Comparison of ENCODE assay signal across 8 cellular contexts in the genomic region with DNA sequence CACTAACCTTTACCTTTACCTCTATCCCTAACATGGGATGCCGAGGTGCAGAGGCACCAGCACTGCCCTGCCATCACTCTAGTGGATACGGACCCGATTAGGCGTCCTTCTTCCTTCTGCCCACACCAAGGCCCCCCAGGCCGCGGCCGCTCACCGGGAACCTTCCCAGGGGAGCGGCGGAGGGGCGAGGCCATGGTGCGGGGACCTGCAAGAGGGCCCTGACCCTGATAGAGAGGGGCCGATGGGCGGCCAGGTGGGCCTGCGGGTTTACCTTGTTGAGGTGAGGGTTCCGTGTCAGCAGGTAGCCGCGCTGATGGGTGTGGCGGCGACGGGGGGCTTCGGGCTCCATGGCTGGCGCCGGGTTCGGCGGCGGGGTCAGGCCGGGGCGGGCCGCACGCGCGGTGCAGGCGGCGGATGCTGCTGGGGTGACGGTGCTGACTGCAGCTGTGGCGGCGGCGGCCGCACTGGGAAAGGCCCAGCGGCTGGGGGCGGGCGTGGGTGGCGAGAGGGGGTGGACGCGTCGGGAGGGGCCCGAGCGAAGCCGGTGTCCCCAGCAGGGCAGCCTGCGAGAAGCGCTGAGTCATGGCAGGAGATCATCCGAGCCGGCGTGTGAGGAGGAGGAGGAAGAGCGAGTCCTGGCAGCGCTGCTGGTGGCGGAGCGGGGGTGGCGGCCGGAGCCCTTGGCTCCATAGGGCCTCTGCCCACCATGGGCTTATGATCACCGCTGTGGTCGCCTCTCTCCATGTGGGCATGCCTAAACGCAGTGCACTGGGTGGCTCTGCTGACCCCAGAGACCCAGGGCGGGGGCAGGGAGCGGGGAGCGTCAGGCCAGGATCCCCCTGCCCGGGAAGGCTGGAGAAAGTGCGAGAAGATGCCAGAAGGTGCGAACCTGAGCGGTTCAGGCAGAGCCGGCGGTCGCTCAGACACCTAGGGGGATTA. TPM values are rescaled to one million over a fixed set of nuclear protein-coding genes. Genes with fewer than 3 reads are reported as not detected.
DNase-seq lines count a peak whose midpoint lies in the region; ATAC-seq, FAIRE-seq and TF ChIP-seq lines count a peak whose summit lies in the region.

Gene ME1 (minus strand): TSS at position 446 of the 939 bp plus-strand sequence. CDS start 97 bp downstream, at position 349.

- peak within 1 kb of the TSS; percentile 98 for H2AFZ ChIP-seq in SK-N-SH (ENCODE audit: low read depth)

- peak; percentile 88 for DNase-seq in Caki2 (ENCODE audit: low read depth)
- peak; percentile 90 for DNase-seq in SK-N-SH
- peak; percentile 60 for DNase-seq in bronchial epithelial cell (ENCODE audit: low read depth)
- no peak for DNase-seq in DMS79 (lab: John Stamatoyannopoulos, UW)

- TF ChIP-seq CTCF in SK-N-SH (IDR thresholded peaks at IDR 0.05), result no peak
- TF ChIP-seq CTCF in bronchial epithelial cell (IDR thresholded peaks at IDR 0.05; ENCODE audit: insufficient read depth, low read length, severe bottlenecking), result no peak

- peak; percentile 77 for ATAC-seq in GM19395 (IDR thresholded peaks at IDR 0.05; ENCODE audit: unreplicated experiment)
- peak; percentile 86 for ATAC-seq in HG03432 (IDR thresholded peaks at IDR 0.05; ENCODE audit: unreplicated experiment)

- H4K20me1 ChIP-seq in SK-N-SH (ENCODE audit: insufficient read depth), result no peaks in the 10 kb centered on the region

- peaks cover 0 to 5% of the 10 kb centered on the region in 2 experiments; a peak in 3 of 4 replicates for H3K4me1 ChIP-seq in SK-N-SH (ENCODE audit: control insufficient read depth in 1 of 2, insufficient read depth in 2 of 2, low read depth in 1 of 2, low read length in 1 of 2)
- peaks cover 9% of the 10 kb centered on the region; the same call in 1 of the 2 replicates for H3K4me1 ChIP-seq in iPS-20b (ENCODE audit: insufficient read depth, low read length)
- H3K4me1 ChIP-seq in skeletal muscle satellite cell (ENCODE audit: control insufficient read depth, insufficient read depth, low read length), result peaks cover 12% of the 10 kb centered on the region

- peaks cover 10% of the 10 kb centered on the region for H3K79me2 ChIP-seq in SK-N-SH (ENCODE audit: insufficient read depth)

- H3K9me3 ChIP-seq in SK-N-SH, result no peaks in the 10 kb centered on the region
- H3K9me3 ChIP-seq in iPS-20b (ENCODE audit: insufficient read depth, low read depth, low read length), result no peaks in the 10 kb centered on the region
- no peaks in the 10 kb centered on the region for H3K9me3 ChIP-seq in skeletal muscle satellite cell (replicated peaks; ENCODE audit: low read length)

- WGBS in SK-N-SH (ENCODE audit: low lambda C conversion rate), result 29% methylated on average over 36 of the region's 74 CpGs

- in situ Hi-C loops in Caki2 (cut with HindIII; ENCODE audit: low pct_unique_long_range_greater_than_20kb, low sequenced_read_pairs), result no loop called here

- H3K4me3 ChIP-seq in SK-N-SH (ENCODE audit: low read depth in 2 of 2, low read length in 1 of 2) (peak within 1 kb of the TSS; percentile 86), bronchial epithelial cell (ENCODE audit: low read depth, low read length) (peak within 1 kb of the TSS; percentile 57), iPS-20b (ENCODE audit: low read length) (peak within 1 kb of the TSS; percentile 72), skeletal muscle satellite cell (ENCODE audit: low read length) (peak within 1 kb of the TSS; percentile 80)

- H3K9ac ChIP-seq in SK-N-SH, result peak within 1 kb of the TSS; percentile 86
- H3K9ac ChIP-seq in iPS-20b (ENCODE audit: low read depth, low read length), result peak within 1 kb of the TSS; percentile 69
- peak within 1 kb of the TSS; percentile 84 for H3K9ac ChIP-seq in skeletal muscle satellite cell (ENCODE audit: low read depth, low read length)

- H3K9me2 ChIP-seq in SK-N-SH, result no peaks in the 10 kb centered on the region

- no peak for TF ChIP-seq RAD21 in SK-N-SH (IDR thresholded peaks at IDR 0.05; ENCODE audit: low read length)

- H3K27ac ChIP-seq in SK-N-SH (ENCODE audit: low read depth in 2 of 2, low read length in 1 of 2) (peak within 1 kb of the TSS; percentile 40 to 77; a peak in 3 of 4 replicates), iPS-20b (ENCODE audit: low read length) (no peak within 1 kb of the TSS)

- CTCF ChIA-PET in SK-N-SH (lab: Yijun Ruan, JAX), result interaction anchor here (1.0 to 1.5 kb wide), 2 partner anchors 11 to 80 kb away, joined by 3 read pairs; no protein-coding TSS in a partner anchor

- no peak for FAIRE-seq in bronchial epithelial cell (lab: Jason Lieb, UNC)

- H3F3A ChIP-seq in SK-N-SH (replicated peaks; ENCODE audit: insufficient read depth), result peaks cover 4% of the 10 kb centered on the region

- no peaks in the 10 kb centered on the region for H3K27me3 ChIP-seq in SK-N-SH (ENCODE audit: insufficient read depth)
- H3K27me3 ChIP-seq in bronchial epithelial cell (ENCODE audit: control insufficient read depth, insufficient read depth, low read length), result no peaks in the 10 kb centered on the region
- H3K27me3 ChIP-seq in iPS-20b (ENCODE audit: insufficient read depth, low read length), result peaks cover 22% of the 10 kb centered on the region
- H3K27me3 ChIP-seq in skeletal muscle satellite cell (ENCODE audit: control insufficient read depth, insufficient read depth, low read length), result no peaks in the 10 kb centered on the region

- POLR2A ChIA-PET in SK-N-SH (lab: Yijun Ruan, JAX), result no interaction called here

- TF ChIP-seq EP300 in SK-N-SH (IDR thresholded peaks at IDR 0.05; ENCODE audit: borderline replicate concordance in 1 of 2, low read depth in 1 of 2, low read length in 1 of 2), result peak in 1 of 2 experiments; percentile 30; a peak in 1 of 4 replicates

- peaks cover 0 to 4% of the 10 kb centered on the region in 2 experiments for H3K36me3 ChIP-seq in SK-N-SH (replicated peaks in 1 of 2; ENCODE audit: control insufficient read depth in 1 of 2, insufficient read depth in 2 of 2, low read length in 1 of 2)
- no peaks in the 10 kb centered on the region for H3K36me3 ChIP-seq in bronchial epithelial cell (ENCODE audit: control insufficient read depth, insufficient read depth, low read length)
- H3K36me3 ChIP-seq in iPS-20b (ENCODE audit: insufficient read depth, low read depth, low read length), result no peaks in the 10 kb centered on the region
- peaks cover 2% of the 10 kb centered on the region for H3K36me3 ChIP-seq in skeletal muscle satellite cell (ENCODE audit: insufficient read depth, low read length)

- H3K4me2 ChIP-seq in SK-N-SH (peak within 1 kb of the TSS; percentile 99), skeletal muscle satellite cell (ENCODE audit: low read length) (peak within 1 kb of the TSS; percentile 83)

TF ChIP-seq in SK-N-SH, 30 proteins besides CTCF, POLR2A, EP300 and RAD21:
- TF ChIP-seq FOSL2 (IDR thresholded peaks at IDR 0.05; ENCODE audit: borderline replicate concordance, low read depth) (peak; percentile 25; the same call in 1 of the 2 replicates), TAF1 (IDR thresholded peaks at IDR 0.05; ENCODE audit: borderline replicate concordance, low read depth, low read length) (peak; percentile 54; the same call in 1 of the 2 replicates), CHD2 (IDR thresholded peaks at IDR 0.05; ENCODE audit: low read length, partially characterized antibody) (peak; percentile 23), MXI1 (IDR thresholded peaks at IDR 0.05; ENCODE audit: low read depth, low read length) (peak; percentile 42; the same call in 1 of the 2 replicates), MEF2A (IDR thresholded peaks at IDR 0.05; ENCODE audit: borderline replicate concordance, low read depth) (no peak), GATA2 (CRISPR knock-in tag; IDR thresholded peaks at IDR 0.05) (no peak), SMC3 (IDR thresholded peaks at IDR 0.05; ENCODE audit: low read depth, low read length) (no peak)
- TF ChIP-seq, protein P1, sequence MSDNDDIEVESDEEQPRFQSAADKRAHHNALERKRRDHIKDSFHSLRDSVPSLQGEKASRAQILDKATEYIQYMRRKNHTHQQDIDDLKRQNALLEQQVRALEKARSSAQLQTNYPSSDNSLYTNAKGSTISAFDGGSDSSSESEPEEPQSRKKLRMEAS (IDR thresholded peaks at IDR 0.05; ENCODE audit: low read depth), result peak; percentile 24; the same call in 1 of the 2 replicates

RNA-seq across cellular contexts. Expression of gene ME1, which starts in this region (rescaled TPM):
- 14.2 and 15.0 TPM in 2 replicates for total RNA-seq in Caki2 (2014; rRNA removed; shearing (Covaris generic); ENCODE audit: low replicate concordance)
- 4.7 and 4.9 TPM in 2 replicates for polyA plus RNA-seq in SK-N-SH (2012; rRNA removed)
- 8.7 and 9.2 TPM in 2 replicates for polyA plus RNA-seq in SK-N-SH (2012; cell fraction: cytosol; rRNA removed)
- 3.0 and 6.7 TPM in 2 replicates for polyA plus RNA-seq in SK-N-SH (2012; cell fraction: nucleus; rRNA removed)
- 18.2 and 37.6 TPM in 2 replicates for total RNA-seq in bronchial epithelial cell
- total RNA-seq in skeletal muscle satellite cell (2012; rRNA removed), result 19.9 and 26.9 TPM in 2 replicates
